ENCODE assay signal across 14 cellular contexts in genomic region chr20:21083825-21084325, GRCh38.
A peak's percentile ranks its signal among the peaks of the same experiment; 100 is the strongest.
DNase-seq lines count a peak whose midpoint lies in the region; ATAC-seq and TF ChIP-seq lines count a peak whose summit lies in the region.
"Had no signal": no experiment of that assay in that cellular context is flagged by ENCODE, and none has a peak within 500 bp of the region (broad histone marks: within the 10 kb centered on the region; RNA-seq: fewer than 3 reads in every experiment).

No MANE protein-coding gene starts in this region.

- peak; percentile 33 for DNase-seq in MV-4-11 (lab: John Stamatoyannopoulos, UW)
- peak; percentile 4 for DNase-seq in NOMO-1 treated with dmso at 0.1 percent for 144 hours (lab: John Stamatoyannopoulos, UW; ENCODE audit: unreplicated experiment)
- DNase-seq in posterior cingulate gyrus = no peak
- DNase-seq in kidney glomerular epithelial cell (lab: John Stamatoyannopoulos, UW) = no peak
- DNase-seq in foreskin fibroblast = no peak
- DNase-seq: BE2C; CD4-positive, alpha-beta memory T cell; DMS79 treated with DMSO at 0.1 percent for 48 hours; EL; IMR-90 had no signal

- intact Hi-C loops in posterior cingulate gyrus (cut with DNase I) = no loop called here

- no peaks in the 10 kb centered on the region for H3K36me3 ChIP-seq in Loucy (ENCODE audit: insufficient read depth, low read length)
- H3K36me3 ChIP-seq: BE2C, HAP-1 had no signal

- H3K9me2 ChIP-seq in Loucy (replicated peaks; ENCODE audit: low read depth, low read length) = no peaks in the 10 kb centered on the region

- no peak overlapping the region for H3K4me2 ChIP-seq in Loucy (ENCODE audit: low read depth, low read length, poor library complexity, severe bottlenecking)
- H3K4me2 ChIP-seq: A549 had no signal

- H3K4me3 ChIP-seq in Loucy (ENCODE audit: low read length, poor library complexity, severe bottlenecking) = no peak overlapping the region
- H3K4me3 ChIP-seq in foreskin fibroblast (ENCODE audit: low read depth in 1 of 2, low read length in 2 of 2) = no peak overlapping the region
- H3K4me3 ChIP-seq: A549, HAP-1 had no signal

- no peaks in the 10 kb centered on the region for H3K79me2 ChIP-seq in Loucy (ENCODE audit: insufficient read depth, low read length)

- no peaks in the 10 kb centered on the region for H3F3A ChIP-seq in Loucy (ENCODE audit: low read depth)

- H3K4me1 ChIP-seq in Loucy (ENCODE audit: insufficient read depth, low read length, poor library complexity, severe bottlenecking) = peaks cover 13% of the 10 kb centered on the region
- H3K4me1 ChIP-seq: A549, BE2C, HAP-1 had no signal

- H2AFZ ChIP-seq in Loucy (ENCODE audit: low read length) = peak overlapping the region; percentile 19; the same call in 1 of the 2 replicates

- no peak for ATAC-seq in HG03457 (IDR thresholded peaks at IDR 0.05; ENCODE audit: unreplicated experiment)
- ATAC-seq: A549 had no signal

- H3K27me3 ChIP-seq in Loucy (ENCODE audit: insufficient read depth, low read length, poor library complexity, severe bottlenecking) = no peaks in the 10 kb centered on the region
- H3K27me3 ChIP-seq: BE2C had no signal

- TF ChIP-seq CTCF in Loucy (conservative IDR thresholded peaks at IDR 0.05; ENCODE audit: low read length) (no peak), foreskin fibroblast (IDR thresholded peaks at IDR 0.05; ENCODE audit: low read depth, low read length) (no peak)

- no peaks in the 10 kb centered on the region for H3K9me3 ChIP-seq in Loucy (ENCODE audit: insufficient read depth, low read depth, low read length)
- H3K9me3 ChIP-seq: A549, BE2C, HAP-1 had no signal

- H3K9ac ChIP-seq in Loucy (ENCODE audit: low read depth, low read length, poor library complexity, severe bottlenecking) = no peak overlapping the region

- H4K20me1 ChIP-seq in Loucy (ENCODE audit: insufficient read depth, low read length, poor library complexity, severe bottlenecking) = no peaks in the 10 kb centered on the region

Comparison
In these comparisons a context has a peak if more than half of its experiments do, and no peak if none do; other contexts are left out.
1. DNase-seq: peak in MV-4-11 (single experiment) and NOMO-1 treated with dmso at 0.1 percent for 144 hours (single experiment); none in posterior cingulate gyrus (0 of 10), kidney glomerular epithelial cell (single experiment) and foreskin fibroblast (0 of 2).